In the genomic region with DNA sequence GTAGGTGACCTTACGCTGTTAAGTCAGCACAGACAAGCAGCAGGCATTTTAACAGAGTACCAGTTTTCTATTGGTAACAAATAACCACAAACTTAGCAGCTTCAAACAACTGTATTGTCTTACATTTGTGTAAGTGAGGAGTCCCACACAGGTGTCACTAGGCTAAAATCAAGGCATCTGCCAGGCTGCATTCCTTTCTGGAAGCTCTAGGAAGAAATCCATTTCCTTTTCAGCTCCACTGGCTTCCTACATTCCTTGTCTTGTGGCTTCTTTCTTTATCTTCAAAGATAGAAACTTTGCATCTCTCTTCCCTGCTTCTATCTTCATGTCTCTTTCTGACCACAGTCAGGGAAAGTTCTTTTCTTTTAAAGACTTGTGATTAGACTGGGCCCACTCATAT, we compare ENCODE assay signal across 28 cellular contexts.
"Had no signal": no experiment of that assay in that cellular context is flagged by ENCODE, and none has a peak within 500 bp of the region (broad histone marks: within the 10 kb centered on the region; RNA-seq: fewer than 3 reads in every experiment).

No MANE protein-coding gene starts in this region.

- H3K36me3 ChIP-seq: colonic mucosa had no signal

- ATAC-seq: activated naive CD4-positive, alpha-beta T cell treated with anti-CD3 and anti-CD28 coated beads, Interleukin-2, amount 50 U/mL, for 72 hours; activated T-cell treated with anti-CD3 and anti-CD28 coated beads, Interleukin-2, amount 50 U/mL, for 72 hours; body of pancreas; esophagus mucosa had no signal

- DNase-seq: activated CD4-positive, alpha-beta memory T cell treated with anti-CD3 and anti-CD28 coated beads, Interleukin-2, amount 10 ng/mL, durations not matched to agents 7 days and 5 days; activated CD4-positive, alpha-beta T cell treated with anti-CD3 and anti-CD28 coated beads for 1 hour; activated CD4-positive, alpha-beta T cell treated with anti-CD3 and anti-CD28 coated beads for 4 hours; activated CD4-positive, alpha-beta T cell treated with anti-CD3 and anti-CD28 coated beads, Interleukin-2, amount 10 ng/mL, durations not matched to agents 7 days and 5 days; activated CD4-positive, alpha-beta T cell treated with anti-CD3 and anti-CD28 coated beads, Interleukin-2, amount 50 U/mL, for 4 hours; activated CD8-positive, alpha-beta memory T cell treated with anti-CD3 and anti-CD28 coated beads, Interleukin-2, amount 50 U/mL, for 48 hours; activated gamma-delta T cell; activated naive CD4-positive, alpha-beta T cell; activated naive CD4-positive, alpha-beta T cell treated with anti-CD3 and anti-CD28 coated beads, Interleukin-2, amount 10 ng/mL, durations not matched to agents 7 days and 5 days; activated naive CD8-positive, alpha-beta T cell treated with anti-CD3 and anti-CD28 coated beads, Interleukin-2, amount 10 ng/mL, durations not matched to agents 7 days and 5 days; activated T-cell treated with anti-CD3 and anti-CD28 coated beads for 4 hours; activated T-cell treated with anti-CD3 and anti-CD28 coated beads, Interleukin-2, amount 50 U/mL, for 24 hours; activated T-cell treated with anti-CD3 and anti-CD28 coated beads, Interleukin-2, amount 50 U/mL, for 72 hours; amniotic stem cell; anterior cingulate cortex; body of pancreas; central memory CD4-positive, alpha-beta T cell; cerebellar nuclear complex; colonic mucosa; dorsolateral prefrontal cortex; effector memory CD4-positive, alpha-beta T cell; endodermal cell; foreskin fibroblast; head of caudate nucleus; T-helper 2 cell had no signal

- FAIRE-seq: frontal cortex had no signal

- H3K9me3 Mint-ChIP-seq: activated CD4-positive, alpha-beta memory T cell treated with anti-CD3 and anti-CD28 coated beads, Interleukin-2, amount 10 ng/mL, durations not matched to agents 7 days and 5 days; activated CD4-positive, alpha-beta T cell treated with anti-CD3 and anti-CD28 coated beads, Interleukin-2, amount 10 ng/mL, durations not matched to agents 7 days and 5 days; activated naive CD4-positive, alpha-beta T cell treated with anti-CD3 and anti-CD28 coated beads, Interleukin-2, amount 10 ng/mL, durations not matched to agents 7 days and 5 days; activated naive CD4-positive, alpha-beta T cell treated with anti-CD3 and anti-CD28 coated beads, Interleukin-2, amount 50 U/mL, for 72 hours; activated naive CD8-positive, alpha-beta T cell treated with anti-CD3 and anti-CD28 coated beads, Interleukin-2, amount 10 ng/mL, durations not matched to agents 7 days and 5 days; activated T-cell treated with anti-CD3 and anti-CD28 coated beads, Interleukin-2, amount 50 U/mL, for 24 hours; activated T-cell treated with anti-CD3 and anti-CD28 coated beads, Interleukin-2, amount 50 U/mL, for 72 hours; endodermal cell had no signal

- H3K4me1 ChIP-seq: colonic mucosa had no signal

- H3K4me3 Mint-ChIP-seq: activated CD4-positive, alpha-beta memory T cell treated with anti-CD3 and anti-CD28 coated beads, Interleukin-2, amount 10 ng/mL, durations not matched to agents 7 days and 5 days; activated CD4-positive, alpha-beta T cell treated with anti-CD3 and anti-CD28 coated beads, Interleukin-2, amount 10 ng/mL, durations not matched to agents 7 days and 5 days; activated naive CD4-positive, alpha-beta T cell treated with anti-CD3 and anti-CD28 coated beads, Interleukin-2, amount 10 ng/mL, durations not matched to agents 7 days and 5 days; activated naive CD8-positive, alpha-beta T cell treated with anti-CD3 and anti-CD28 coated beads, Interleukin-2, amount 10 ng/mL, durations not matched to agents 7 days and 5 days; activated T-cell treated with anti-CD3 and anti-CD28 coated beads, Interleukin-2, amount 50 U/mL, for 24 hours; activated T-cell treated with anti-CD3 and anti-CD28 coated beads, Interleukin-2, amount 50 U/mL, for 72 hours; endodermal cell had no signal

- H3K27ac ChIP-seq: body of pancreas, colonic mucosa, dorsolateral prefrontal cortex had no signal

- H3K9me3 ChIP-seq: body of pancreas, colonic mucosa had no signal

- H3K27ac Mint-ChIP-seq: activated CD4-positive, alpha-beta memory T cell treated with anti-CD3 and anti-CD28 coated beads, Interleukin-2, amount 10 ng/mL, durations not matched to agents 7 days and 5 days; activated CD4-positive, alpha-beta T cell treated with anti-CD3 and anti-CD28 coated beads, Interleukin-2, amount 10 ng/mL, durations not matched to agents 7 days and 5 days; activated naive CD4-positive, alpha-beta T cell treated with anti-CD3 and anti-CD28 coated beads, Interleukin-2, amount 10 ng/mL, durations not matched to agents 7 days and 5 days; activated naive CD4-positive, alpha-beta T cell treated with anti-CD3 and anti-CD28 coated beads, Interleukin-2, amount 50 U/mL, for 72 hours; activated naive CD8-positive, alpha-beta T cell treated with anti-CD3 and anti-CD28 coated beads, Interleukin-2, amount 10 ng/mL, durations not matched to agents 7 days and 5 days; activated T-cell treated with anti-CD3 and anti-CD28 coated beads, Interleukin-2, amount 50 U/mL, for 24 hours; activated T-cell treated with anti-CD3 and anti-CD28 coated beads, Interleukin-2, amount 50 U/mL, for 72 hours; endodermal cell had no signal

- H3K4me3 ChIP-seq: body of pancreas, colonic mucosa, dorsolateral prefrontal cortex had no signal

- H3K36me3 Mint-ChIP-seq: activated naive CD4-positive, alpha-beta T cell treated with anti-CD3 and anti-CD28 coated beads, Interleukin-2, amount 10 ng/mL, durations not matched to agents 7 days and 5 days; activated naive CD4-positive, alpha-beta T cell treated with anti-CD3 and anti-CD28 coated beads, Interleukin-2, amount 50 U/mL, for 72 hours; activated naive CD8-positive, alpha-beta T cell treated with anti-CD3 and anti-CD28 coated beads, Interleukin-2, amount 10 ng/mL, durations not matched to agents 7 days and 5 days had no signal

- H3K4me1 Mint-ChIP-seq: activated CD4-positive, alpha-beta memory T cell treated with anti-CD3 and anti-CD28 coated beads, Interleukin-2, amount 10 ng/mL, durations not matched to agents 7 days and 5 days; activated CD4-positive, alpha-beta T cell treated with anti-CD3 and anti-CD28 coated beads, Interleukin-2, amount 10 ng/mL, durations not matched to agents 7 days and 5 days; activated naive CD4-positive, alpha-beta T cell treated with anti-CD3 and anti-CD28 coated beads, Interleukin-2, amount 10 ng/mL, durations not matched to agents 7 days and 5 days; activated naive CD8-positive, alpha-beta T cell treated with anti-CD3 and anti-CD28 coated beads, Interleukin-2, amount 10 ng/mL, durations not matched to agents 7 days and 5 days; endodermal cell had no signal

- H3K27me3 Mint-ChIP-seq: activated CD4-positive, alpha-beta memory T cell treated with anti-CD3 and anti-CD28 coated beads, Interleukin-2, amount 10 ng/mL, durations not matched to agents 7 days and 5 days; activated CD4-positive, alpha-beta T cell treated with anti-CD3 and anti-CD28 coated beads, Interleukin-2, amount 10 ng/mL, durations not matched to agents 7 days and 5 days; activated naive CD4-positive, alpha-beta T cell treated with anti-CD3 and anti-CD28 coated beads, Interleukin-2, amount 10 ng/mL, durations not matched to agents 7 days and 5 days; activated naive CD8-positive, alpha-beta T cell treated with anti-CD3 and anti-CD28 coated beads, Interleukin-2, amount 10 ng/mL, durations not matched to agents 7 days and 5 days; activated T-cell treated with anti-CD3 and anti-CD28 coated beads, Interleukin-2, amount 50 U/mL, for 24 hours had no signal

- H3K27me3 ChIP-seq: body of pancreas, colonic mucosa, dorsolateral prefrontal cortex had no signal
